ENCODE assay signal across 1 cellular context in the genomic region with DNA sequence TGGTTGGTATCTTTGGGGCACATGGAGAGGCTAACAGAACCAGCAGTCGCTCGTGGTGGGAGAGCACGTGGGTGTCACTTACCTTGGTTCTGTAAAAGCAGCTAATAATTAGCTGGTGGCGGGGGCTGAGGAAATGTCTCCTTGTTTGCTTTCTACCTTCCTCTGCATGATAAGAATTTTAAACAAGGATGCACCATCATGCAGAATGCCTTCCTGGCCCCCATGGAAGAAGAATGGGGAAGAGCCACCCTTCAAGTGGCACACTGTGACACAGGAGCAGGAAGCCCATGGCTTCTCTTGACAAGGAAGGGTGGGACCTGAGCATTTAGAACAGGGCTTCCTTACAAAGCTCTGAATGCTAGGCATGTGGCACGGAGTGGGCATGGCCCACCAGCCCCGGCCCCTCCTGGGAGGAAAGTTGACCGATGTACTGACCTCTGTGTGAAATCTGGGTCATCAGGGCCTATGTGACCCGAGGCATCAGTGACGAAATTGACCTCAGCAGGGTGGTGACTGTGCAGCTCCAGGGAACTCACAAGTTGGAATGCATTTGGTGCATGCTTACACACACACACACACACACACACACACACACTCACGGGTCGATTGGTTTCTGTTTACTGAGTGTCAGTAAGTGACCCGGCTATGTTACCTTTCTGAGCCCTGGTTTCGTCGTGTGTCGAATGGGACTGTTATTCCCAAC.
TF ChIP-seq lines count a peak whose summit lies in the region.

No MANE protein-coding gene starts in this region.

TF ChIP-seq in HepG2, 621 proteins besides CTCF, POLR2A, EP300 and RAD21 (continued from another document and continues in another):
- TF ChIP-seq ZNF574 (CRISPR knock-in tag; IDR thresholded peaks at IDR 0.05) = no peak
- TF ChIP-seq ZNF234 (CRISPR knock-in tag; conservative IDR thresholded peaks at IDR 0.05) = no peak
- peak; percentile 85 for TF ChIP-seq RXRB (CRISPR knock-in tag; IDR thresholded peaks at IDR 0.05; ENCODE audit: borderline replicate concordance)
- TF ChIP-seq, protein P1, sequence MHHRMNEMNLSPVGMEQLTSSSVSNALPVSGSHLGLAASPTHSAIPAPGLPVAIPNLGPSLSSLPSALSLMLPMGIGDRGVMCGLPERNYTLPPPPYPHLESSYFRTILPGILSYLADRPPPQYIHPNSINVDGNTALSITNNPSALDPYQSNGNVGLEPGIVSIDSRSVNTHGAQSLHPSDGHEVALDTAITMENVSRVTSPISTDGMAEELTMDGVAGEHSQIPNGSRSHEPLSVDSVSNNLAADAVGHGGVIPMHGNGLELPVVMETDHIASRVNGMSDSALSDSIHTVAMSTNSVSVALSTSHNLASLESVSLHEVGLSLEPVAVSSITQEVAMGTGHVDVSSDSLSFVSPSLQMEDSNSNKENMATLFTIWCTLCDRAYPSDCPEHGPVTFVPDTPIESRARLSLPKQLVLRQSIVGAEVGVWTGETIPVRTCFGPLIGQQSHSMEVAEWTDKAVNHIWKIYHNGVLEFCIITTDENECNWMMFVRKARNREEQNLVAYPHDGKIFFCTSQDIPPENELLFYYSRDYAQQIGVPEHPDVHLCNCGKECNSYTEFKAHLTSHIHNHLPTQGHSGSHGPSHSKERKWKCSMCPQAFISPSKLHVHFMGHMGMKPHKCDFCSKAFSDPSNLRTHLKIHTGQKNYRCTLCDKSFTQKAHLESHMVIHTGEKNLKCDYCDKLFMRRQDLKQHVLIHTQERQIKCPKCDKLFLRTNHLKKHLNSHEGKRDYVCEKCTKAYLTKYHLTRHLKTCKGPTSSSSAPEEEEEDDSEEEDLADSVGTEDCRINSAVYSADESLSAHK (CRISPR knock-in tag; IDR thresholded peaks at IDR 0.05; ENCODE audit: borderline replicate concordance) = no peak
- no peak for TF ChIP-seq GATA4 (IDR thresholded peaks at IDR 0.05; ENCODE audit: borderline replicate concordance, low read depth)
- no peak for TF ChIP-seq E2F2 (CRISPR knock-in tag; IDR thresholded peaks at IDR 0.05; ENCODE audit: borderline replicate concordance)
- no peak for TF ChIP-seq ZBTB21 (CRISPR knock-in tag; IDR thresholded peaks at IDR 0.05)
- TF ChIP-seq KDM2A (CRISPR knock-in tag; IDR thresholded peaks at IDR 0.05; ENCODE audit: borderline replicate concordance, low read depth) = no peak
- no peak for TF ChIP-seq ZNF775 (CRISPR knock-in tag; IDR thresholded peaks at IDR 0.05; ENCODE audit: borderline replicate concordance)
- no peak for TF ChIP-seq ZFP37 (CRISPR knock-in tag; IDR thresholded peaks at IDR 0.05; ENCODE audit: borderline replicate concordance)
- TF ChIP-seq SAP130 (CRISPR knock-in tag; IDR thresholded peaks at IDR 0.05; ENCODE audit: low read depth) = peak; percentile 59; the same call in 1 of the 2 replicates
- TF ChIP-seq ZNF891 (CRISPR knock-in tag; IDR thresholded peaks at IDR 0.05) = peak; percentile 66; the same call in 1 of the 2 replicates
- TF ChIP-seq, protein P2, sequence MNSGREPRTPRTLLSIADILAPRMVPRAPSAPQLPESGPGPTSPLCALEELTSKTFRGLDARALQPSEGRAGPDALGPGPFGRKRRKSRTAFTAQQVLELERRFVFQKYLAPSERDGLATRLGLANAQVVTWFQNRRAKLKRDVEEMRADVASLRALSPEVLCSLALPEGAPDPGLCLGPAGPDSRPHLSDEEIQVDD (CRISPR knock-in tag; IDR thresholded peaks at IDR 0.05; ENCODE audit: borderline replicate concordance) = no peak
- TF ChIP-seq, protein P3, sequence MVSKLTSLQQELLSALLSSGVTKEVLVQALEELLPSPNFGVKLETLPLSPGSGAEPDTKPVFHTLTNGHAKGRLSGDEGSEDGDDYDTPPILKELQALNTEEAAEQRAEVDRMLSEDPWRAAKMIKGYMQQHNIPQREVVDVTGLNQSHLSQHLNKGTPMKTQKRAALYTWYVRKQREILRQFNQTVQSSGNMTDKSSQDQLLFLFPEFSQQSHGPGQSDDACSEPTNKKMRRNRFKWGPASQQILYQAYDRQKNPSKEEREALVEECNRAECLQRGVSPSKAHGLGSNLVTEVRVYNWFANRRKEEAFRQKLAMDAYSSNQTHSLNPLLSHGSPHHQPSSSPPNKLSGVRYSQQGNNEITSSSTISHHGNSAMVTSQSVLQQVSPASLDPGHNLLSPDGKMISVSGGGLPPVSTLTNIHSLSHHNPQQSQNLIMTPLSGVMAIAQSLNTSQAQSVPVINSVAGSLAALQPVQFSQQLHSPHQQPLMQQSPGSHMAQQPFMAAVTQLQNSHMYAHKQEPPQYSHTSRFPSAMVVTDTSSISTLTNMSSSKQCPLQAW (CRISPR knock-in tag; IDR thresholded peaks at IDR 0.05) = 0 out of 2 replicates have a peak, but pooled peaks have one; percentile 63
- no peak for TF ChIP-seq PCBP2 (optimal IDR thresholded peaks at IDR 0.05; ENCODE audit: low read depth, low read length, poor library complexity, severe bottlenecking)
- no peak for TF ChIP-seq ZNF446 (CRISPR knock-in tag; IDR thresholded peaks at IDR 0.05)
- no peak for TF ChIP-seq ZNF274 (CRISPR knock-in tag; IDR thresholded peaks at IDR 0.05)
- 0 out of 2 replicates have a peak, but pooled peaks have one; percentile 28 for TF ChIP-seq SIX4 (CRISPR knock-in tag; IDR thresholded peaks at IDR 0.05)
- TF ChIP-seq SRF (IDR thresholded peaks at IDR 0.05; ENCODE audit: low read depth, low read length) = no peak
- no peak for TF ChIP-seq KDM5A (IDR thresholded peaks at IDR 0.05; ENCODE audit: borderline replicate concordance, low read length)
- no peak for TF ChIP-seq SRSF9 (IDR thresholded peaks at IDR 0.05; ENCODE audit: borderline replicate concordance, insufficient read depth, low read depth, low read length, poor library complexity, severe bottlenecking)
- no peak for TF ChIP-seq ZNF672 (CRISPR knock-in tag; IDR thresholded peaks at IDR 0.05)
- TF ChIP-seq HOMEZ (CRISPR knock-in tag; IDR thresholded peaks at IDR 0.05; ENCODE audit: low read depth) = no peak
- TF ChIP-seq ZFAT (CRISPR knock-in tag; conservative IDR thresholded peaks at IDR 0.05) = no peak
- TF ChIP-seq, protein P4, sequence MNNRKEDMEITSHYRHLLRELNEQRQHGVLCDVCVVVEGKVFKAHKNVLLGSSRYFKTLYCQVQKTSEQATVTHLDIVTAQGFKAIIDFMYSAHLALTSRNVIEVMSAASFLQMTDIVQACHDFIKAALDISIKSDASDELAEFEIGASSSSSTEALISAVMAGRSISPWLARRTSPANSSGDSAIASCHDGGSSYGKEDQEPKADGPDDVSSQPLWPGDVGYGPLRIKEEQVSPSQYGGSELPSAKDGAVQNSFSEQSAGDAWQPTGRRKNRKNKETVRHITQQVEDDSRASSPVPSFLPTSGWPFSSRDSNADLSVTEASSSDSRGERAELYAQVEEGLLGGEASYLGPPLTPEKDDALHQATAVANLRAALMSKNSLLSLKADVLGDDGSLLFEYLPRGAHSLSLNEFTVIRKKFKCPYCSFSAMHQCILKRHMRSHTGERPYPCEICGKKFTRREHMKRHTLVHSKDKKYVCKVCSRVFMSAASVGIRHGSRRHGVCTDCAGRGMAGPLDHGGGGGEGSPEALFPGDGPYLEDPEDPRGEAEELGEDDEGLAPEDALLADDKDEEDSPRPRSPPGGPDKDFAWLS (CRISPR knock-in tag; IDR thresholded peaks at IDR 0.05; ENCODE audit: borderline replicate concordance) = no peak
- TF ChIP-seq TP53 (CRISPR knock-in tag; conservative IDR thresholded peaks at IDR 0.05) = no peak
- no peak for TF ChIP-seq ZNF790 (CRISPR knock-in tag; IDR thresholded peaks at IDR 0.05; ENCODE audit: borderline replicate concordance)
- TF ChIP-seq EZH2 (conservative IDR thresholded peaks at IDR 0.05; ENCODE audit: low read depth, low read length) = no peak
- no peak for TF ChIP-seq CCAR2 (optimal IDR thresholded peaks at IDR 0.05; ENCODE audit: low read depth, low read length)
- no peak for TF ChIP-seq HDAC6 (IDR thresholded peaks at IDR 0.05; ENCODE audit: low read depth, low read length)
- TF ChIP-seq IRF2 (CRISPR knock-in tag; IDR thresholded peaks at IDR 0.05) = peak; percentile 51; the same call in 1 of the 2 replicates
- TF ChIP-seq, protein P5, sequence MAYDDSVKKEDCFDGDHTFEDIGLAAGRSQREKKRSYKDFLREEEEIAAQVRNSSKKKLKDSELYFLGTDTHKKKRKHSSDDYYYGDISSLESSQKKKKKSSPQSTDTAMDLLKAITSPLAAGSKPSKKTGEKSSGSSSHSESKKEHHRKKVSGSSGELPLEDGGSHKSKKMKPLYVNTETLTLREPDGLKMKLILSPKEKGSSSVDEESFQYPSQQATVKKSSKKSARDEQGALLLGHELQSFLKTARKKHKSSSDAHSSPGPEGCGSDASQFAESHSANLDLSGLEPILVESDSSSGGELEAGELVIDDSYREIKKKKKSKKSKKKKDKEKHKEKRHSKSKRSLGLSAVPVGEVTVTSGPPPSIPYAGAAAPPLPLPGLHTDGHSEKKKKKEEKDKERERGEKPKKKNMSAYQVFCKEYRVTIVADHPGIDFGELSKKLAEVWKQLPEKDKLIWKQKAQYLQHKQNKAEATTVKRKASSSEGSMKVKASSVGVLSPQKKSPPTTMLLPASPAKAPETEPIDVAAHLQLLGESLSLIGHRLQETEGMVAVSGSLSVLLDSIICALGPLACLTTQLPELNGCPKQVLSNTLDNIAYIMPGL (CRISPR knock-in tag; IDR thresholded peaks at IDR 0.05; ENCODE audit: borderline replicate concordance in 1 of 2, low read depth in 1 of 2) = 0 out of 4 replicates have a peak, but pooled peaks of 1 of the 2 experiments have one; percentile 29
- TF ChIP-seq ATF7 (IDR thresholded peaks at IDR 0.05) = no peak
- peak; percentile 27; the same call in 1 of the 2 replicates for TF ChIP-seq ATF7 (CRISPR knock-in tag; IDR thresholded peaks at IDR 0.05)
- TF ChIP-seq THYN1 (CRISPR knock-in tag; IDR thresholded peaks at IDR 0.05; ENCODE audit: borderline replicate concordance, low read depth) = no peak
- peak; percentile 54; the same call in 1 of the 2 replicates for TF ChIP-seq ZMAT3 (CRISPR knock-in tag; conservative IDR thresholded peaks at IDR 0.05)
- no peak for TF ChIP-seq TOE1 (CRISPR knock-in tag; IDR thresholded peaks at IDR 0.05)
- TF ChIP-seq TFDP2 (CRISPR knock-in tag; IDR thresholded peaks at IDR 0.05) = no peak
- peak; percentile 90 for TF ChIP-seq REPIN1 (CRISPR knock-in tag; IDR thresholded peaks at IDR 0.05; ENCODE audit: borderline replicate concordance, low read depth)
- 0 out of 2 replicates have a peak, but pooled peaks have one; percentile 30 for TF ChIP-seq CSRNP1 (CRISPR knock-in tag; IDR thresholded peaks at IDR 0.05)
- TF ChIP-seq CC2D1A (CRISPR knock-in tag; IDR thresholded peaks at IDR 0.05) = no peak
- TF ChIP-seq ZNF367 (CRISPR knock-in tag; IDR thresholded peaks at IDR 0.05; ENCODE audit: borderline replicate concordance) = no peak
- TF ChIP-seq SPEN (CRISPR knock-in tag; IDR thresholded peaks at IDR 0.05; ENCODE audit: low read depth) = 0 out of 2 replicates have a peak, but pooled peaks have one; percentile 29
